1 cellular context compared by ENCODE assay signal in genomic region chr17:36817483-36818048, GRCh38.
TF ChIP-seq lines count a peak whose summit lies in the region.

No MANE protein-coding gene starts in this region.

TF ChIP-seq in IMR-90, 13 proteins besides CTCF, POLR2A, EP300 and RAD21 (continued from another document):
- TF ChIP-seq USF2 (IDR thresholded peaks at IDR 0.05; ENCODE audit: low read depth, low read length) = no peak
- TF ChIP-seq CHD1 (IDR thresholded peaks at IDR 0.05; ENCODE audit: low read depth, low read length) = no peak
- TF ChIP-seq BHLHE40 (IDR thresholded peaks at IDR 0.05; ENCODE audit: low read depth, low read length) = no peak
- TF ChIP-seq MXI1 (IDR thresholded peaks at IDR 0.05; ENCODE audit: borderline replicate concordance, low read depth, low read length) = no peak
- no peak for TF ChIP-seq MAFK (IDR thresholded peaks at IDR 0.05; ENCODE audit: low read depth, low read length)
- no peak for TF ChIP-seq MAZ (IDR thresholded peaks at IDR 0.05; ENCODE audit: borderline replicate concordance, low read depth, low read length)
- TF ChIP-seq RFX5 (IDR thresholded peaks at IDR 0.05; ENCODE audit: low read depth, low read length) = no peak
- no peak for TF ChIP-seq NFE2L2 (IDR thresholded peaks at IDR 0.05; ENCODE audit: low read depth, low read length)
- no peak for TF ChIP-seq SMC3 (IDR thresholded peaks at IDR 0.05; ENCODE audit: low read depth, low read length)
